Comparison of ENCODE assay signal across 8 cellular contexts in the genomic region with DNA sequence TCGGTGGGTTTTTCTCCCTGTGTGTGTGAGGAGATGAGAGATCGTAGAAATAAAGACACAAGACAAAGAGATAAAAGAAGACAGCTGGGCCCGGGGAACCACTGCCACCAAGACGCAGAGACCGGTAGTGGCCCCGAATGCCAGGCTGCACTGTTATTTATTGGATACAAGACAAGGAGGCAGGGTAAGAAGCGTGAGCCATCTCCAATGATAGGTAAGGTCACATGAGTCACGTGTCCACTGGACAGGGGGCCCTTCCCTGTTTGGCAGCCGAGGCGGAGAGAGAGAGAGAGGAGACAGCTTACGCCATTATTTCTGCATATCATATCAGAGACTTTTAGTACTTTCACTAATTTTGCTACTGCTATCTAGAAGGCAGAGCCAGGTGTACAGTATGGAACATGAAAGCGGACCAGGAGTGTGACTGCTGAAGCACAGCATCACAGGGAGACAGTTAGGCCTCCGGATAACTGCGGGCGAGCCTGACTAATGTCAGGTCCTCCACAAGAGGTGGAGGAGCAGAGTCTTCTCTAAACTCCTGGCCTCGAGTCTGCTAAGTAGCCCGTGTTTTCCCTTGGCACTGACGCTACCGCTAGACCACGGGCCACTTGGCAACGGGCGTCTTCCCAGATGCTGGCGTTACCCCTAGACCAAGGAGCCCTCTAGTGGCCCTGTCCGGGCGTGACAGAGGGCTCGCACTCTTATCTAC. TPM values are rescaled to one million over a fixed set of nuclear protein-coding genes. Genes with fewer than 3 reads are reported as not detected.
DNase-seq lines count a peak whose midpoint lies in the region; ATAC-seq and TF ChIP-seq lines count a peak whose summit lies in the region.
"Not testable (repeated sequence)": the region's sequence is repeated elsewhere in the genome, so short reads cannot be mapped to it uniquely, and the experiment has no call there.

No MANE protein-coding gene starts in this region.

- H2AFZ ChIP-seq in PC-3 (ENCODE audit: low read length): peak overlapping the region; percentile 73

- not testable (repeated sequence) for H3K9me2 ChIP-seq in PC-3 (replicated peaks; ENCODE audit: low read length)

- not testable (repeated sequence) for H3K27ac ChIP-seq in PC-3 (ENCODE audit: low read length); uterus

- DNase-seq in ELF-1 (ENCODE audit: low read depth, low spot score) (peak; percentile 83), PC-3 (peak; percentile 92), immature natural killer cell (peak; percentile 35 to 40 (median 37)), progenitor cell of endocrine pancreas (ENCODE audit: low spot score, unreplicated experiment) (peak; percentile 43), uterus (peak; percentile 27 to 40)
- not testable (repeated sequence) for DNase-seq in LNCaP clone FGC (ENCODE audit: low read depth); chondrocyte (ENCODE audit: low spot score)
- DNase-seq in activated CD4-positive, alpha-beta memory T cell treated with anti-CD3 and anti-CD28 coated beads for 36 hours: peak; percentile 71

- not testable (repeated sequence) for H3K9me3 ChIP-seq in PC-3 (ENCODE audit: low read length); uterus

- TF ChIP-seq POLR2A in uterus (IDR thresholded peaks at IDR 0.05): not testable (repeated sequence)

- not testable (repeated sequence) for H3K4me3 ChIP-seq in LNCaP clone FGC (ENCODE audit: low read depth, low read length); uterus
- peak overlapping the region; percentile 55 for H3K4me3 ChIP-seq in PC-3 (ENCODE audit: low read length)

- not testable (repeated sequence) for H3K79me2 ChIP-seq in PC-3 (ENCODE audit: low read length)

- POLR2A ChIA-PET in PC-3 (lab: Charles Lee; ENCODE audit: unreplicated experiment); activated CD4-positive, alpha-beta memory T cell treated with anti-CD3 and anti-CD28 coated beads for 36 hours (lab: Charles Lee): not testable (repeated sequence)

- intact Hi-C loops in PC-3 (cut with micrococcal nuclease): loop anchor here (1.0 to 2.0 kb wide), 8 partner anchors 22 to 584 kb away; no protein-coding TSS in a partner anchor
- intact Hi-C loops in activated CD4-positive, alpha-beta memory T cell treated with anti-CD3 and anti-CD28 coated beads for 36 hours (cut with micrococcal nuclease): loop anchor here (1.0 kb wide), 4 partner anchors 42 to 230 kb away; no protein-coding TSS in a partner anchor
- intact Hi-C loops in uterus (cut with DNase I; ENCODE audit: low total_unique reads): not testable (repeated sequence)

- CTCF ChIA-PET in PC-3 (lab: Charles Lee): interaction anchor here (0.5 to 0.7 kb wide), 5 partner anchors 112 to 231 kb away, joined by 3 to 5 read pairs (median 4); no protein-coding TSS in a partner anchor
- CTCF ChIA-PET in activated CD4-positive, alpha-beta memory T cell treated with anti-CD3 and anti-CD28 coated beads for 36 hours (lab: Charles Lee): interaction anchor here (0.5 to 4.5 kb wide), 27 partner anchors 9 to 235 kb away, joined by 3 to 62 read pairs (median 5); a partner anchor contains a TSS

- peaks cover 26% of the 10 kb centered on the region for H3K4me1 Mint-ChIP-seq in activated CD4-positive, alpha-beta memory T cell treated with anti-CD3 and anti-CD28 coated beads for 36 hours (ENCODE audit: low read depth)
- H3K4me1 Mint-ChIP-seq in chondrocyte (ENCODE audit: low read depth); progenitor cell of endocrine pancreas (ENCODE audit: low read depth): not testable (repeated sequence)
- peaks cover 16 to 24% of the 10 kb centered on the region in 2 donors for H3K4me1 Mint-ChIP-seq in immature natural killer cell

- ATAC-seq in PC-3: peak; percentile 91

- not testable (repeated sequence) for H3K9me3 Mint-ChIP-seq in activated CD4-positive, alpha-beta memory T cell treated with anti-CD3 and anti-CD28 coated beads for 36 hours; chondrocyte (ENCODE audit: low read depth); immature natural killer cell; progenitor cell of endocrine pancreas (ENCODE audit: low read depth)

- not testable (repeated sequence) for BruUV-seq in PC-3 (replicated peaks; lab: Mats Ljungman, UMichigan)

- TF ChIP-seq CTCF in LNCaP clone FGC (IDR thresholded peaks at IDR 0.05; ENCODE audit: control insufficient read depth, extremely low read depth, insufficient read depth): peak; percentile 80
- peak; percentile 66 for TF ChIP-seq CTCF in PC-3 (conservative IDR thresholded peaks at IDR 0.05; ENCODE audit: low read depth, low read length)
- peak; percentile 89 for TF ChIP-seq CTCF in chondrocyte (IDR thresholded peaks at IDR 0.05)
- peak; percentile 70 for TF ChIP-seq CTCF in progenitor cell of endocrine pancreas (IDR thresholded peaks at IDR 0.05; ENCODE audit: unreplicated experiment)
- TF ChIP-seq CTCF in uterus (IDR thresholded peaks at IDR 0.05): peak; percentile 33 to 56 (median 44)

- H4K20me1 ChIP-seq in PC-3 (ENCODE audit: low read length): not testable (repeated sequence)

- H3K27me3 ChIP-seq in PC-3 (ENCODE audit: low read length); uterus: not testable (repeated sequence)

- H3K4me3 Mint-ChIP-seq in activated CD4-positive, alpha-beta memory T cell treated with anti-CD3 and anti-CD28 coated beads for 36 hours; chondrocyte (ENCODE audit: unreplicated experiment); progenitor cell of endocrine pancreas (ENCODE audit: low read depth): not testable (repeated sequence)
- peak overlapping the region in 2 of 5 donors; percentile 26 to 58 for H3K4me3 Mint-ChIP-seq in immature natural killer cell

- not testable (repeated sequence) for H3K27ac Mint-ChIP-seq in activated CD4-positive, alpha-beta memory T cell treated with anti-CD3 and anti-CD28 coated beads for 36 hours; progenitor cell of endocrine pancreas
- H3K27ac Mint-ChIP-seq in chondrocyte (ENCODE audit: unreplicated experiment): peak overlapping the region; percentile 17
- peak overlapping the region in 4 of 6 donors; percentile 41 to 72 (median 64) for H3K27ac Mint-ChIP-seq in immature natural killer cell

- H3K36me3 Mint-ChIP-seq in activated CD4-positive, alpha-beta memory T cell treated with anti-CD3 and anti-CD28 coated beads for 36 hours; chondrocyte (ENCODE audit: low read depth); immature natural killer cell; progenitor cell of endocrine pancreas (ENCODE audit: insufficient read depth): not testable (repeated sequence)

- not testable (repeated sequence) for H3K36me3 ChIP-seq in PC-3 (ENCODE audit: low read depth, low read length); uterus

- peak overlapping the region; percentile 91 for H3K4me2 ChIP-seq in PC-3 (ENCODE audit: low read length)

- H3K9ac ChIP-seq in PC-3 (ENCODE audit: low read length): not testable (repeated sequence)

- H3K4me1 ChIP-seq in PC-3 (ENCODE audit: insufficient read depth, low read length); uterus: not testable (repeated sequence)

- H3F3A ChIP-seq in PC-3 (ENCODE audit: low read length, unreplicated experiment): not testable (repeated sequence)

- H3K27me3 Mint-ChIP-seq in activated CD4-positive, alpha-beta memory T cell treated with anti-CD3 and anti-CD28 coated beads for 36 hours; chondrocyte (ENCODE audit: low read depth); progenitor cell of endocrine pancreas: not testable (repeated sequence)
- H3K27me3 Mint-ChIP-seq in immature natural killer cell (ENCODE audit: low read depth in 3 of 3): peaks cover 0 to 12% (median 2%) of the 10 kb centered on the region in 3 donors

RNA-seq across cellular contexts. Expression of a gene that starts 37.1 kb away (rescaled TPM):
- total RNA-seq in PC-3 (2014; rRNA removed) (not detected in 2 replicates), chondrocyte (not detected in 3 replicates), progenitor cell of endocrine pancreas (not detected in 2 replicates), uterus (1 to 10 TPM in 1 of 4 donors, under 1 TPM in 2, not detected in 1; 0.28 to 3.1 (median 0.59) TPM)
- 10 to 100 TPM; 36.5 to 38.6 TPM for total RNA-seq in activated CD4-positive, alpha-beta memory T cell treated with anti-CD3 and anti-CD28 coated beads for 36 hours
- 10 to 100 TPM in 2 of 3 donors, 1 to 10 TPM in 1; 7.3 to 39.0 (median 11.0) TPM for polyA plus RNA-seq in immature natural killer cell

RNA-seq across cellular contexts. Expression of a gene that starts 42.0 kb away (rescaled TPM):
- total RNA-seq in PC-3 (2014; rRNA removed) (2.3 and 2.6 TPM in 2 replicates), chondrocyte (3.3 to 8.1 TPM (median 3.9 TPM) in 3 replicates), progenitor cell of endocrine pancreas (not detected in 2 replicates), uterus (1 to 10 TPM in 1 of 4 donors, not detected in 3; 1.2 TPM)
- 10 to 100 TPM in 1 of 2 experiments, 1 to 10 TPM in 1; 8.4 to 10.7 TPM for total RNA-seq in activated CD4-positive, alpha-beta memory T cell treated with anti-CD3 and anti-CD28 coated beads for 36 hours
- polyA plus RNA-seq in immature natural killer cell: under 1 TPM in 2 of 3 donors, not detected in 1; 0.39 to 0.76 TPM

Comparison
In these comparisons a context has a peak if more than half of its experiments do, and no peak if none do; other contexts are left out.
1. RNA of a gene that starts 37.1 kb away (total RNA-seq): 36.5 to 38.6 TPM in activated CD4-positive, alpha-beta memory T cell treated with anti-CD3 and anti-CD28 coated beads for 36 hours; 0.28 to 3.1 TPM in uterus, not detected in PC-3, not detected in chondrocyte and not detected in progenitor cell of endocrine pancreas; every median in the first group is over 4 times any median in the second.
2. Peak in every context shown above with its lines, with median percentiles within 50 percentile points of each other: CTCF ChIP-seq.